ENCODE assay signal across 1 cellular context in genomic region chr19:21439372-21439771, GRCh38.
A peak's percentile ranks its signal among the peaks of the same experiment; 100 is the strongest.
TF ChIP-seq lines count a peak whose summit lies in the region.

No MANE protein-coding gene starts in this region.

TF ChIP-seq in HepG2, 621 proteins besides CTCF, POLR2A, EP300 and RAD21:
- TF ChIP-seq CEBPB (IDR thresholded peaks at IDR 0.05; ENCODE audit: borderline replicate concordance, low read depth, low read length) (peak; percentile 12; the same call in 1 of the 2 replicates), SAP130 (CRISPR knock-in tag; IDR thresholded peaks at IDR 0.05; ENCODE audit: low read depth) (no peak), ZNF598 (CRISPR knock-in tag; IDR thresholded peaks at IDR 0.05; ENCODE audit: borderline replicate concordance) (no peak), ZNF574 (CRISPR knock-in tag; IDR thresholded peaks at IDR 0.05) (no peak), ZBTB1 (CRISPR knock-in tag; IDR thresholded peaks at IDR 0.05; ENCODE audit: borderline replicate concordance) (no peak), ZNF629 (CRISPR knock-in tag; conservative IDR thresholded peaks at IDR 0.05) (no peak)
